In the genomic region with DNA sequence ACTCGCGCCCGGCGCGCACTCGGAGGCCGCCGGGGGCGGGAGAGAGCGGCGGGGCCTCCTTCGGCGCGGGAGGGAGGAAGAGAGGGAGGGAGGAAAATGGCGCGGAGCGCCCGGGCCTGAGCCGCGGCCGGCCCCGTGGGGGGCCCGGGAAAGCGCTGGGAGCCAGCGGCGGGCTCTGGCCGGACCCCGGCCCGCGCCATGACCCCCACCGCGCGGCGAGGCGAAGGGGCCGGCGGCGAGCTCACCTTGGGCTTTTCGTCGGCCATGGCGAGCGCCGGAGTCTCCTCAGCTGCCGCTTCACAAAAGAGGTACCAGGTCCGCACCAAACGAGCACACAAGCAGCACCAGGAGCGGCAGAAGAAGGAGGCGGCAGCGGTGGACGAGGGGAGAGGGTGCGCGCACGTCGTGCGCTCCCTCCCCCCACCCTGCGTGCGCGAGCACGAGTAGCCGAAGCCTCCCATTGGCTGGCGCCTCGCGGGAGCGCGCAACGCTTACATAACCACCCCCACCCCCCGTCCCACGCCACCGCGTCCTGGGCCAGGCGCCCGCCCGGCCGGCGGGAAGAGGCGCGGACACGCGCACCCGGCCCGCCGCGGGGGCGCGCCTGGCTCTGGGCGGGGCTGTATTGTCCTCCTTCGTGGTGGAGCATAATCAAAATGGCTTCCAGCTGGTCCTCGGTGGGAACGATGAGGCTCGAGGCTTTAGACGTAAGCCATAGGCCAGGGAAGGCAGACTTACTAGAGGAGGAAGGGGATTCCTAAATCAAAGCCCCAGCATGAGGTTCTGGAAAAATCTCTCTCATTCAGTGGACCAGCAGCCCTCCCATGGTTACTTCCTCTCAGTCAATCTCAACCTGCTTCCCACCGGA, we compare ENCODE assay signal across 1 cellular context.
A peak's percentile ranks its signal among the peaks of the same experiment; 100 is the strongest.
TF ChIP-seq lines count a peak whose summit lies in the region.

A gene (minus strand): TSS at position 391 of the 868 bp plus-strand sequence. CDS start 125 bp downstream, at position 266.

TF ChIP-seq in HepG2, 621 proteins besides CTCF, POLR2A, EP300 and RAD21 (continued from another document and continues in another):
- TF ChIP-seq, protein P1, sequence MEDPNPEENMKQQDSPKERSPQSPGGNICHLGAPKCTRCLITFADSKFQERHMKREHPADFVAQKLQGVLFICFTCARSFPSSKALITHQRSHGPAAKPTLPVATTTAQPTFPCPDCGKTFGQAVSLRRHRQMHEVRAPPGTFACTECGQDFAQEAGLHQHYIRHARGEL (CRISPR knock-in tag; IDR thresholded peaks at IDR 0.05), result no peak
- peak; percentile 51; the same call in 1 of the 2 replicates for TF ChIP-seq HOXD1 (CRISPR knock-in tag; IDR thresholded peaks at IDR 0.05)
- TF ChIP-seq RFX3 (CRISPR knock-in tag; IDR thresholded peaks at IDR 0.05), result no peak
- no peak for TF ChIP-seq GLI4 (CRISPR knock-in tag; IDR thresholded peaks at IDR 0.05; ENCODE audit: borderline replicate concordance)
- no peak for TF ChIP-seq ZNF121 (CRISPR knock-in tag; IDR thresholded peaks at IDR 0.05)
- peak; percentile 61; the same call in 1 of the 2 replicates for TF ChIP-seq CEBPB (IDR thresholded peaks at IDR 0.05; ENCODE audit: borderline replicate concordance, low read depth, low read length)
- TF ChIP-seq NKX3-1 (CRISPR knock-in tag; IDR thresholded peaks at IDR 0.05), result peak; percentile 33; the same call in 1 of the 2 replicates
- TF ChIP-seq ZNF17 (CRISPR knock-in tag; IDR thresholded peaks at IDR 0.05), result no peak
- TF ChIP-seq SMARCC2 (IDR thresholded peaks at IDR 0.05), result no peak
- TF ChIP-seq PLRG1 (conservative IDR thresholded peaks at IDR 0.05), result no peak
- TF ChIP-seq ZNF720 (CRISPR knock-in tag; IDR thresholded peaks at IDR 0.05), result no peak
- TF ChIP-seq, protein P2, sequence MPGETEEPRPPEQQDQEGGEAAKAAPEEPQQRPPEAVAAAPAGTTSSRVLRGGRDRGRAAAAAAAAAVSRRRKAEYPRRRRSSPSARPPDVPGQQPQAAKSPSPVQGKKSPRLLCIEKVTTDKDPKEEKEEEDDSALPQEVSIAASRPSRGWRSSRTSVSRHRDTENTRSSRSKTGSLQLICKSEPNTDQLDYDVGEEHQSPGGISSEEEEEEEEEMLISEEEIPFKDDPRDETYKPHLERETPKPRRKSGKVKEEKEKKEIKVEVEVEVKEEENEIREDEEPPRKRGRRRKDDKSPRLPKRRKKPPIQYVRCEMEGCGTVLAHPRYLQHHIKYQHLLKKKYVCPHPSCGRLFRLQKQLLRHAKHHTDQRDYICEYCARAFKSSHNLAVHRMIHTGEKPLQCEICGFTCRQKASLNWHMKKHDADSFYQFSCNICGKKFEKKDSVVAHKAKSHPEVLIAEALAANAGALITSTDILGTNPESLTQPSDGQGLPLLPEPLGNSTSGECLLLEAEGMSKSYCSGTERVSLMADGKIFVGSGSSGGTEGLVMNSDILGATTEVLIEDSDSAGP (CRISPR knock-in tag; IDR thresholded peaks at IDR 0.05; ENCODE audit: borderline replicate concordance), result no peak; the same call in 1 of the 2 replicates
- no peak; the same call in 1 of the 2 replicates for TF ChIP-seq ZNF766 (CRISPR knock-in tag; IDR thresholded peaks at IDR 0.05; ENCODE audit: borderline replicate concordance)
- TF ChIP-seq SNRNP70 (IDR thresholded peaks at IDR 0.05; ENCODE audit: low read depth, low read length), result no peak
- no peak for TF ChIP-seq SP140L (CRISPR knock-in tag; IDR thresholded peaks at IDR 0.05; ENCODE audit: borderline replicate concordance)
- no peak for TF ChIP-seq CC2D1A (CRISPR knock-in tag; IDR thresholded peaks at IDR 0.05)
- TF ChIP-seq, protein P3, sequence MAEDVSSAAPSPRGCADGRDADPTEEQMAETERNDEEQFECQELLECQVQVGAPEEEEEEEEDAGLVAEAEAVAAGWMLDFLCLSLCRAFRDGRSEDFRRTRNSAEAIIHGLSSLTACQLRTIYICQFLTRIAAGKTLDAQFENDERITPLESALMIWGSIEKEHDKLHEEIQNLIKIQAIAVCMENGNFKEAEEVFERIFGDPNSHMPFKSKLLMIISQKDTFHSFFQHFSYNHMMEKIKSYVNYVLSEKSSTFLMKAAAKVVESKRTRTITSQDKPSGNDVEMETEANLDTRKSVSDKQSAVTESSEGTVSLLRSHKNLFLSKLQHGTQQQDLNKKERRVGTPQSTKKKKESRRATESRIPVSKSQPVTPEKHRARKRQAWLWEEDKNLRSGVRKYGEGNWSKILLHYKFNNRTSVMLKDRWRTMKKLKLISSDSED (CRISPR knock-in tag; IDR thresholded peaks at IDR 0.05), result no peak
- 0 out of 2 replicates have a peak, but pooled peaks have one; percentile 56 for TF ChIP-seq ZNF430 (CRISPR knock-in tag; IDR thresholded peaks at IDR 0.05)
- peak; percentile 86 for TF ChIP-seq ZSCAN31 (CRISPR knock-in tag; IDR thresholded peaks at IDR 0.05; ENCODE audit: low read depth)
- peak; percentile 33 for TF ChIP-seq SKI (IDR thresholded peaks at IDR 0.05; ENCODE audit: partially characterized antibody)
- TF ChIP-seq SIX4 (CRISPR knock-in tag; IDR thresholded peaks at IDR 0.05), result peak; percentile 23; the same call in 1 of the 2 replicates
- TF ChIP-seq, protein P4, sequence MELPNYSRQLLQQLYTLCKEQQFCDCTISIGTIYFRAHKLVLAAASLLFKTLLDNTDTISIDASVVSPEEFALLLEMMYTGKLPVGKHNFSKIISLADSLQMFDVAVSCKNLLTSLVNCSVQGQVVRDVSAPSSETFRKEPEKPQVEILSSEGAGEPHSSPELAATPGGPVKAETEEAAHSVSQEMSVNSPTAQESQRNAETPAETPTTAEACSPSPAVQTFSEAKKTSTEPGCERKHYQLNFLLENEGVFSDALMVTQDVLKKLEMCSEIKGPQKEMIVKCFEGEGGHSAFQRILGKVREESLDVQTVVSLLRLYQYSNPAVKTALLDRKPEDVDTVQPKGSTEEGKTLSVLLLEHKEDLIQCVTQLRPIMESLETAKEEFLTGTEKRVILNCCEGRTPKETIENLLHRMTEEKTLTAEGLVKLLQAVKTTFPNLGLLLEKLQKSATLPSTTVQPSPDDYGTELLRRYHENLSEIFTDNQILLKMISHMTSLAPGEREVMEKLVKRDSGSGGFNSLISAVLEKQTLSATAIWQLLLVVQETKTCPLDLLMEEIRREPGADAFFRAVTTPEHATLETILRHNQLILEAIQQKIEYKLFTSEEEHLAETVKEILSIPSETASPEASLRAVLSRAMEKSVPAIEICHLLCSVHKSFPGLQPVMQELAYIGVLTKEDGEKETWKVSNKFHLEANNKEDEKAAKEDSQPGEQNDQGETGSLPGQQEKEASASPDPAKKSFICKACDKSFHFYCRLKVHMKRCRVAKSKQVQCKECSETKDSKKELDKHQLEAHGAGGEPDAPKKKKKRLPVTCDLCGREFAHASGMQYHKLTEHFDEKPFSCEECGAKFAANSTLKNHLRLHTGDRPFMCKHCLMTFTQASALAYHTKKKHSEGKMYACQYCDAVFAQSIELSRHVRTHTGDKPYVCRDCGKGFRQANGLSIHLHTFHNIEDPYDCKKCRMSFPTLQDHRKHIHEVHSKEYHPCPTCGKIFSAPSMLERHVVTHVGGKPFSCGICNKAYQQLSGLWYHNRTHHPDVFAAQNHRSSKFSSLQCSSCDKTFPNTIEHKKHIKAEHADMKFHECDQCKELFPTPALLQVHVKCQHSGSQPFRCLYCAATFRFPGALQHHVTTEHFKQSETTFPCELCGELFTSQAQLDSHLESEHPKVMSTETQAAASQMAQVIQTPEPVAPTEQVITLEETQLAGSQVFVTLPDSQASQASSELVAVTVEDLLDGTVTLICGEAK (IDR thresholded peaks at IDR 0.05), result no peak
- TF ChIP-seq, protein P4 (CRISPR knock-in tag; IDR thresholded peaks at IDR 0.05), result peak; percentile 48; the same call in 1 of the 2 replicates
- TF ChIP-seq TRIM24 (CRISPR knock-in tag; IDR thresholded peaks at IDR 0.05), result no peak
- no peak; the same call in 1 of the 2 replicates for TF ChIP-seq ZNF83 (CRISPR knock-in tag; IDR thresholded peaks at IDR 0.05; ENCODE audit: borderline replicate concordance)
- TF ChIP-seq MEF2D (CRISPR knock-in tag; IDR thresholded peaks at IDR 0.05), result no peak
- TF ChIP-seq RFX5 (IDR thresholded peaks at IDR 0.05; ENCODE audit: low read depth, low read length), result peak; percentile 66; the same call in 1 of the 2 replicates
- TF ChIP-seq, protein P5, sequence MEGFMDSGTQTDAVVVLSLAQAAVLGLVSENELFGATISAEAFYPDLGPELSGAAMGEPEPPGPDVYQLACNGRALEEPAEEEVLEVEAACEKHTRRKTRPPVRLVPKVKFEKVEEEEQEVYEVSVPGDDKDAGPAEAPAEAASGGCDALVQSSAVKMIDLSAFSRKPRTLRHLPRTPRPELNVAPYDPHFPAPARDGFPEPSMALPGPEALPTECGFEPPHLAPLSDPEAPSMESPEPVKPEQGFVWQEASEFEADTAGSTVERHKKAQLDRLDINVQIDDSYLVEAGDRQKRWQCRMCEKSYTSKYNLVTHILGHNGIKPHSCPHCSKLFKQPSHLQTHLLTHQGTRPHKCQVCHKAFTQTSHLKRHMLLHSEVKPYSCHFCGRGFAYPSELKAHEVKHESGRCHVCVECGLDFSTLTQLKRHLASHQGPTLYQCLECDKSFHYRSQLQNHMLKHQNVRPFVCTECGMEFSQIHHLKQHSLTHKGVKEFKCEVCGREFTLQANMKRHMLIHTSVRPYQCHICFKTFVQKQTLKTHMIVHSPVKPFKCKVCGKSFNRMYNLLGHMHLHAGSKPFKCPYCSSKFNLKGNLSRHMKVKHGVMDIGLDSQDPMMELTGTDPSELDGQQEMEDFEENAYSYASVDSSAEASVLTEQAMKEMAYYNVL (CRISPR knock-in tag; IDR thresholded peaks at IDR 0.05; ENCODE audit: borderline replicate concordance), result peak; percentile 37; the same call in 1 of the 2 replicates
- no peak for TF ChIP-seq ZNF432 (CRISPR knock-in tag; IDR thresholded peaks at IDR 0.05; ENCODE audit: borderline replicate concordance)
- TF ChIP-seq, protein P6, sequence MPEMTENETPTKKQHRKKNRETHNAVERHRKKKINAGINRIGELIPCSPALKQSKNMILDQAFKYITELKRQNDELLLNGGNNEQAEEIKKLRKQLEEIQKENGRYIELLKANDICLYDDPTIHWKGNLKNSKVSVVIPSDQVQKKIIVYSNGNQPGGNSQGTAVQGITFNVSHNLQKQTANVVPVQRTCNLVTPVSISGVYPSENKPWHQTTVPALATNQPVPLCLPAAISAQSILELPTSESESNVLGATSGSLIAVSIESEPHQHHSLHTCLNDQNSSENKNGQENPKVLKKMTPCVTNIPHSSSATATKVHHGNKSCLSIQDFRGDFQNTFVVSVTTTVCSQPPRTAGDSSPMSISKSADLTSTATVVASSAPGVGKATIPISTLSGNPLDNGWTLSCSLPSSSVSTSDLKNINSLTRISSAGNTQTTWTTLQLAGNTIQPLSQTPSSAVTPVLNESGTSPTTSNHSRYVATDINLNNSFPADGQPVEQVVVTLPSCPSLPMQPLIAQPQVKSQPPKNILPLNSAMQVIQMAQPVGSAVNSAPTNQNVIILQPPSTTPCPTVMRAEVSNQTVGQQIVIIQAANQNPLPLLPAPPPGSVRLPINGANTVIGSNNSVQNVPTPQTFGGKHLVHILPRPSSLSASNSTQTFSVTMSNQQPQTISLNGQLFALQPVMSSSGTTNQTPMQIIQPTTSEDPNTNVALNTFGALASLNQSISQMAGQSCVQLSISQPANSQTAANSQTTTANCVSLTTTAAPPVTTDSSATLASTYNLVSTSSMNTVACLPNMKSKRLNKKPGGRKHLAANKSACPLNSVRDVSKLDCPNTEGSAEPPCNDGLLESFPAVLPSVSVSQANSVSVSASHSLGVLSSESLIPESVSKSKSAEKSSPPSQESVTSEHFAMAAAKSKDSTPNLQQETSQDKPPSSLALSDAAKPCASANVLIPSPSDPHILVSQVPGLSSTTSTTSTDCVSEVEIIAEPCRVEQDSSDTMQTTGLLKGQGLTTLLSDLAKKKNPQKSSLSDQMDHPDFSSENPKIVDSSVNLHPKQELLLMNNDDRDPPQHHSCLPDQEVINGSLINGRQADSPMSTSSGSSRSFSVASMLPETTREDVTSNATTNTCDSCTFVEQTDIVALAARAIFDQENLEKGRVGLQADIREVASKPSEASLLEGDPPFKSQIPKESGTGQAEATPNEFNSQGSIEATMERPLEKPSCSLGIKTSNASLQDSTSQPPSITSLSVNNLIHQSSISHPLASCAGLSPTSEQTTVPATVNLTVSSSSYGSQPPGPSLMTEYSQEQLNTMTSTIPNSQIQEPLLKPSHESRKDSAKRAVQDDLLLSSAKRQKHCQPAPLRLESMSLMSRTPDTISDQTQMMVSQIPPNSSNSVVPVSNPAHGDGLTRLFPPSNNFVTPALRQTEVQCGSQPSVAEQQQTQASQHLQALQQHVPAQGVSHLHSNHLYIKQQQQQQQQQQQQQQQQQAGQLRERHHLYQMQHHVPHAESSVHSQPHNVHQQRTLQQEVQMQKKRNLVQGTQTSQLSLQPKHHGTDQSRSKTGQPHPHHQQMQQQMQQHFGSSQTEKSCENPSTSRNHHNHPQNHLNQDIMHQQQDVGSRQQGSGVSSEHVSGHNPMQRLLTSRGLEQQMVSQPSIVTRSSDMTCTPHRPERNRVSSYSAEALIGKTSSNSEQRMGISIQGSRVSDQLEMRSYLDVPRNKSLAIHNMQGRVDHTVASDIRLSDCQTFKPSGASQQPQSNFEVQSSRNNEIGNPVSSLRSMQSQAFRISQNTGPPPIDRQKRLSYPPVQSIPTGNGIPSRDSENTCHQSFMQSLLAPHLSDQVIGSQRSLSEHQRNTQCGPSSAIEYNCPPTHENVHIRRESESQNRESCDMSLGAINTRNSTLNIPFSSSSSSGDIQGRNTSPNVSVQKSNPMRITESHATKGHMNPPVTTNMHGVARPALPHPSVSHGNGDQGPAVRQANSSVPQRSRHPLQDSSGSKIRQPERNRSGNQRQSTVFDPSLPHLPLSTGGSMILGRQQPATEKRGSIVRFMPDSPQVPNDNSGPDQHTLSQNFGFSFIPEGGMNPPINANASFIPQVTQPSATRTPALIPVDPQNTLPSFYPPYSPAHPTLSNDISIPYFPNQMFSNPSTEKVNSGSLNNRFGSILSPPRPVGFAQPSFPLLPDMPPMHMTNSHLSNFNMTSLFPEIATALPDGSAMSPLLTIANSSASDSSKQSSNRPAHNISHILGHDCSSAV (CRISPR knock-in tag; IDR thresholded peaks at IDR 0.05; ENCODE audit: borderline replicate concordance), result no peak
- peak; percentile 43; the same call in 1 of the 2 replicates for TF ChIP-seq ZNF772 (CRISPR knock-in tag; IDR thresholded peaks at IDR 0.05)
